Comparison of ENCODE assay signal across 14 cellular contexts in the genomic region with DNA sequence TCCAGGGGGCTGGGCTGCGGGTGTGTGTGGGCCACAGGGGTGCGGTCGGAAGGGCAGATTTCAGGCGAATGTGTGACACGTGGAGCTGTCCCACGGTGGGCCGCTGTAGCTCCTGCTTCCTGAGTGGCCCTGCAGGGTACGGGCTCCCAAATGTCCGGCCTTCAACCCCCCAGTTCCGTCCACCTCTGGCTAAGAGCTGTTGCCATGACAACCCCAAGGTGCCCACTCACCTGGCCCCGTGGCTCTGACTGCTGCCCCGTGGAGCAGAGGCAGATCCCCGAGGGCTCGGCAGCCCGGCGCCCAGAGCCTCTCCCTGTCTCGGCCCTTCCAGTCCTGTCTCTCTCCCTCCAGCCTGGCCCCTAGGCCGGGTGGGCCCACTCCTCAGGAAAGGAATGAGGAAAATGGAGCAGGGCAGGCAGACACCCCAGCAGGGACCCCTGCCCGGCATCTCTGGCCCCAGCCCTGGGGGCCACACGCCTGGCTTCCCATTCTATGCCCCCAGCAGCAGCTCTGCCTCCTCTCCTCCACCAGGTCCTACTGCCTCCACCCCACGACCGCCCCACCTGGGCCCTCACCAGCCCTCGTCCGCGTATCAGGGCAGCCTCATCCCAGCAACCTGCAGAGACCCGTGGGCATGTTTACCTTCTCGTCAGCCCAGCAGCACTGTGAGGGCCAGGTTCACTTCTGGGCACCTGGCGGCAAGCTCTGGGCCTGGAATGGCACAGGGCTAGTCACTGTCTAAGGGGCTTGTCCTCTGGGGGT.
DNase-seq lines count a peak whose midpoint lies in the region; ATAC-seq, FAIRE-seq and TF ChIP-seq lines count a peak whose summit lies in the region.
"Had no signal": no experiment of that assay in that cellular context is flagged by ENCODE, and none has a peak within 500 bp of the region (broad histone marks: within the 10 kb centered on the region; RNA-seq: fewer than 3 reads in every experiment).

No MANE protein-coding gene starts in this region.

- DNase-seq in natural killer cell treated with Interleukin-12 subunit alpha and Interleukin-12 subunit beta and Interleukin-15 and Interleukin-18, amount 100 ng/mL, for 72 hours (ENCODE audit: low spot score) = peak; percentile 37
- no peak for DNase-seq in natural killer cell
- DNase-seq in T-helper 17 cell = no peak
- DNase-seq in glutamatergic neuron = peak; percentile 12
- no peak for DNase-seq in urothelium cell line (ENCODE audit: low spot score)
- no peak for DNase-seq in stimulated activated naive CD8-positive, alpha-beta T cell treated with anti-CD3 and anti-CD28 coated beads, Interleukin-15, amount 100 ng/mL, for 72 hours
- no peak for DNase-seq in OCI-M1 (lab: John Stamatoyannopoulos, UW)
- DNase-seq: CD8-positive, alpha-beta memory T cell; Kasumi-1; NCI-H1930; NCI-H2171 had no signal

- intact Hi-C loops in natural killer cell (cut with micrococcal nuclease) = no loop called here

- peaks cover 2% of the 10 kb centered on the region for H3K9me3 ChIP-seq in T-helper 17 cell (ENCODE audit: control insufficient read depth, low read length, poor library complexity, severe bottlenecking)

- peak; percentile 85 for FAIRE-seq in urothelium cell line (lab: Jason Lieb, UNC)
- FAIRE-seq: H1 had no signal

- H3K4me1 Mint-ChIP-seq in natural killer cell treated with Interleukin-12 subunit alpha and Interleukin-12 subunit beta and Interleukin-15 and Interleukin-18, amount 100 ng/mL, for 72 hours (ENCODE audit: low read depth in 2 of 2) = peaks cover 17 to 39% of the 10 kb centered on the region in 2 donors
- H3K4me1 Mint-ChIP-seq in natural killer cell (peaks cover 33 to 37% of the 10 kb centered on the region in 2 donors), T-helper 17 cell (peaks cover 21% of the 10 kb centered on the region), glutamatergic neuron (ENCODE audit: low read depth, unreplicated experiment) (no peaks in the 10 kb centered on the region)
- H3K4me1 Mint-ChIP-seq in stimulated activated naive CD8-positive, alpha-beta T cell treated with anti-CD3 and anti-CD28 coated beads, Interleukin-15, amount 100 ng/mL, for 72 hours = peaks cover 45% of the 10 kb centered on the region

- peaks cover 6% of the 10 kb centered on the region for H3K36me3 Mint-ChIP-seq in natural killer cell treated with Interleukin-12 subunit alpha and Interleukin-12 subunit beta and Interleukin-15 and Interleukin-18, amount 100 ng/mL, for 72 hours
- H3K36me3 Mint-ChIP-seq in natural killer cell (no peaks in the 10 kb centered on the region), T-helper 17 cell (ENCODE audit: low read depth) (peaks cover 8% of the 10 kb centered on the region), glutamatergic neuron (ENCODE audit: unreplicated experiment) (no peaks in the 10 kb centered on the region)

- ATAC-seq in natural killer cell treated with Interleukin-12 subunit alpha and Interleukin-12 subunit beta and Interleukin-15 and Interleukin-18, amount 100 ng/mL, for 72 hours = no peak
- no peak for ATAC-seq in natural killer cell
- ATAC-seq in T-helper 17 cell = no peak
- no peak for ATAC-seq in stimulated activated naive CD8-positive, alpha-beta T cell treated with anti-CD3 and anti-CD28 coated beads, Interleukin-15, amount 100 ng/mL, for 72 hours
- no peak for ATAC-seq in HG03460 (IDR thresholded peaks at IDR 0.05; ENCODE audit: unreplicated experiment)

- H3K9me3 Mint-ChIP-seq in natural killer cell treated with Interleukin-12 subunit alpha and Interleukin-12 subunit beta and Interleukin-15 and Interleukin-18, amount 100 ng/mL, for 72 hours = no peaks in the 10 kb centered on the region
- no peaks in the 10 kb centered on the region for H3K9me3 Mint-ChIP-seq in natural killer cell
- H3K9me3 Mint-ChIP-seq in glutamatergic neuron (ENCODE audit: unreplicated experiment) = peaks cover 9% of the 10 kb centered on the region
- peaks cover 0 to 9% of the 10 kb centered on the region in 2 donors for H3K9me3 Mint-ChIP-seq in stimulated activated naive CD8-positive, alpha-beta T cell treated with anti-CD3 and anti-CD28 coated beads, Interleukin-15, amount 100 ng/mL, for 72 hours
- H3K9me3 Mint-ChIP-seq: CD8-positive, alpha-beta memory T cell had no signal

- H3K4me3 Mint-ChIP-seq in natural killer cell treated with Interleukin-12 subunit alpha and Interleukin-12 subunit beta and Interleukin-15 and Interleukin-18, amount 100 ng/mL, for 72 hours = no peak overlapping the region
- H3K4me3 Mint-ChIP-seq in natural killer cell (no peak overlapping the region), T-helper 17 cell (no peak overlapping the region), glutamatergic neuron (ENCODE audit: unreplicated experiment) (no peak overlapping the region)
- H3K4me3 Mint-ChIP-seq in stimulated activated naive CD8-positive, alpha-beta T cell treated with anti-CD3 and anti-CD28 coated beads, Interleukin-15, amount 100 ng/mL, for 72 hours = no peak overlapping the region
- H3K4me3 Mint-ChIP-seq: B cell; CD8-positive, alpha-beta memory T cell had no signal

- TF ChIP-seq CTCF in natural killer cell (IDR thresholded peaks at IDR 0.05) (no peak), glutamatergic neuron (IDR thresholded peaks at IDR 0.05; ENCODE audit: partially characterized antibody, unreplicated experiment) (no peak)

- H3K27me3 Mint-ChIP-seq in natural killer cell treated with Interleukin-12 subunit alpha and Interleukin-12 subunit beta and Interleukin-15 and Interleukin-18, amount 100 ng/mL, for 72 hours = no peaks in the 10 kb centered on the region
- H3K27me3 Mint-ChIP-seq in natural killer cell (ENCODE audit: low read depth in 2 of 2) = no peaks in the 10 kb centered on the region
- no peaks in the 10 kb centered on the region for H3K27me3 Mint-ChIP-seq in T-helper 17 cell
- H3K27me3 Mint-ChIP-seq in glutamatergic neuron (ENCODE audit: unreplicated experiment) = peaks cover 14% of the 10 kb centered on the region
- H3K27me3 Mint-ChIP-seq in stimulated activated naive CD8-positive, alpha-beta T cell treated with anti-CD3 and anti-CD28 coated beads, Interleukin-15, amount 100 ng/mL, for 72 hours = no peaks in the 10 kb centered on the region
- H3K27me3 Mint-ChIP-seq: B cell had no signal

- no peak overlapping the region for H3K27ac Mint-ChIP-seq in natural killer cell treated with Interleukin-12 subunit alpha and Interleukin-12 subunit beta and Interleukin-15 and Interleukin-18, amount 100 ng/mL, for 72 hours
- H3K27ac Mint-ChIP-seq in natural killer cell = peak overlapping the region in 1 of 2 donors; percentile 16
- H3K27ac Mint-ChIP-seq in T-helper 17 cell = peak overlapping the region; percentile 53
- no peak overlapping the region for H3K27ac Mint-ChIP-seq in glutamatergic neuron (ENCODE audit: unreplicated experiment)
- peak overlapping the region in 1 of 2 donors; percentile 67 for H3K27ac Mint-ChIP-seq in stimulated activated naive CD8-positive, alpha-beta T cell treated with anti-CD3 and anti-CD28 coated beads, Interleukin-15, amount 100 ng/mL, for 72 hours
- H3K27ac Mint-ChIP-seq: B cell had no signal

Comparison
In these comparisons a context has a peak if more than half of its experiments do, and no peak if none do; other contexts are left out.
1. DNase-seq: peak in natural killer cell treated with Interleukin-12 subunit alpha and Interleukin-12 subunit beta and Interleukin-15 and Interleukin-18, amount 100 ng/mL, for 72 hours (single experiment) and glutamatergic neuron (single experiment); none in natural killer cell (single experiment), T-helper 17 cell (0 of 3), urothelium cell line (single experiment), stimulated activated naive CD8-positive, alpha-beta T cell treated with anti-CD3 and anti-CD28 coated beads, Interleukin-15, amount 100 ng/mL, for 72 hours (0 of 2) and OCI-M1 (single experiment).